ENCODE assay signal across 39 cellular contexts in the genomic region with DNA sequence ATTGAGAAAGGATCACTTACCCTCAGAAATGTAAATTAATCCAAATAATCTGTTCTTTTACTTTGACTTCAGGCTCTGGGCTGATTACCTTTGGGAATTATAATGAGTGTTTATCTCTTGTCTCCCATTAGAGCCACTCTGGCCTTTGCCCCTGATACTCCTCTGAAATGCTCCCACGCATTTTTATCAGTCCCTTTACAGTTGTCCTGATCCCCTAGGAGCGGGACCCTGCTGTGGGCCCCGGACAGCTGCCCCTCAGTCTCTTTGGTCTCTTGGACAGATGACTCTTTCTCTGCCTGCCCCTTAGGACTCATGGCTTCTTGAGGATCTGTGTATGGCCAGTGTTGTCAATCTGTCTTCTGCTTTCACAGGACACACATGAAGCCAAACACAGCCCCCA. TPM values are rescaled to one million over a fixed set of nuclear protein-coding genes. Genes with fewer than 3 reads are reported as not detected.
"Had no signal": no experiment of that assay in that cellular context is flagged by ENCODE, and none has a peak within 500 bp of the region (broad histone marks: within the 10 kb centered on the region; RNA-seq: fewer than 3 reads in every experiment).

No MANE protein-coding gene starts in this region.

- H3K36me3 Mint-ChIP-seq: activated CD4-positive, alpha-beta memory T cell treated with anti-CD3 and anti-CD28 coated beads for 36 hours; activated naive CD4-positive, alpha-beta T cell treated with anti-CD3 and anti-CD28 coated beads, Interleukin-2, amount 50 U/mL, for 72 hours; T-cell had no signal

- H3K9me3 ChIP-seq: adrenal gland, MG63 had no signal

- DNase-seq: activated B cell treated with CpG ODN at 0.5 μM for 24 hours; activated CD4-positive, alpha-beta memory T cell treated with anti-CD3 and anti-CD28 coated beads for 36 hours; activated CD4-positive, alpha-beta T cell treated with anti-CD3 and anti-CD28 coated beads for 4 hours; activated CD4-positive, alpha-beta T cell treated with anti-CD3 and anti-CD28 coated beads, Interleukin-2, amount 50 U/mL, for 1 hour; activated CD4-positive, CD25-positive, alpha-beta regulatory T cell treated with anti-CD3 and anti-CD28 coated beads, Interleukin-2, amount 50 U/mL, for 72 hours; activated CD8-positive, alpha-beta memory T cell treated with anti-CD3 and anti-CD28 coated beads, Interleukin-2, amount 50 U/mL, for 4 hours; activated gamma-delta T cell treated with Interleukin-2 at 50 U/mL for 16 hours; activated naive CD4-positive, alpha-beta T cell treated with anti-CD3 and anti-CD28 coated beads for 36 hours; activated T-cell treated with anti-CD3 and anti-CD28 coated beads for 4 hours; activated T-cell treated with anti-CD3 and anti-CD28 coated beads, Interleukin-2, amount 50 U/mL, for 4 hours; adrenal gland; central memory CD4-positive, alpha-beta T cell; Karpas-422; MG63; MV-4-11; NCI-H1092; NCI-H1417; NCI-H146; NCI-H187; NCI-H2029 treated with DMSO at 0.1 percent for 48 hours; NCI-H2107; NCI-H2171; NCI-H510A treated with DMSO at 0.1 percent for 48 hours; NCI-H526 treated with DMSO at 0.1 percent for 48 hours; NK-92 treated with Interleukin-12 subunit alpha and Interleukin-12 subunit beta, amount 100 ng/mL, for 24 hours; PC-9; SIG-M5; T-cell; T-helper 2 cell; T-helper 9 cell had no signal

- H3K4me2 ChIP-seq: PC-9 had no signal

- H3K27ac ChIP-seq: adrenal gland, PC-9, RWPE1, VCaP had no signal

- H3K4me1 Mint-ChIP-seq: activated B cell treated with CpG ODN at 0.5 μM for 24 hours, brain, T-cell had no signal

- H3K27ac Mint-ChIP-seq: activated B cell treated with CpG ODN at 0.5 μM for 24 hours; activated CD4-positive, alpha-beta memory T cell treated with anti-CD3 and anti-CD28 coated beads for 36 hours; activated naive CD4-positive, alpha-beta T cell treated with anti-CD3 and anti-CD28 coated beads for 36 hours; activated naive CD4-positive, alpha-beta T cell treated with anti-CD3 and anti-CD28 coated beads, Interleukin-2, amount 50 U/mL, for 72 hours; activated T-helper 1 cell treated with anti-CD3 and anti-CD28 coated beads, Interleukin-12 subunit alpha, Interleukin-12 subunit beta, Interleukin-2, Interleukin-4 antibody, amounts not matched to agents 30 ng/mL and 10 ng/mL and 1 ng/mL, durations not matched to agents 14 hours and 24 hours and 36 hours; brain; T-cell had no signal

- H3K36me3 ChIP-seq: adrenal gland, MG63 had no signal

- H3K9me3 Mint-ChIP-seq: activated B cell treated with CpG ODN at 0.5 μM for 24 hours; activated CD4-positive, alpha-beta memory T cell treated with anti-CD3 and anti-CD28 coated beads for 36 hours; activated naive CD4-positive, alpha-beta T cell treated with anti-CD3 and anti-CD28 coated beads for 36 hours; activated naive CD4-positive, alpha-beta T cell treated with anti-CD3 and anti-CD28 coated beads, Interleukin-2, amount 50 U/mL, for 72 hours; activated T-cell treated with anti-CD3 and anti-CD28 coated beads, Interleukin-2, amount 50 U/mL, for 4 hours; activated T-helper 1 cell treated with anti-CD3 and anti-CD28 coated beads, Interleukin-12 subunit alpha, Interleukin-12 subunit beta, Interleukin-2, Interleukin-4 antibody, amounts not matched to agents 30 ng/mL and 10 ng/mL and 1 ng/mL, durations not matched to agents 14 hours and 24 hours and 36 hours; brain; T-cell had no signal

- H3K4me3 ChIP-seq: adrenal gland, MG63, PC-9 had no signal

- H3K27me3 Mint-ChIP-seq: activated B cell treated with CpG ODN at 0.5 μM for 24 hours, brain had no signal

- ATAC-seq: activated naive CD4-positive, alpha-beta T cell treated with anti-CD3 and anti-CD28 coated beads, Interleukin-2, amount 50 U/mL, for 72 hours; activated T-cell treated with anti-CD3 and anti-CD28 coated beads, Interleukin-2, amount 50 U/mL, for 4 hours; Right ventricle myocardium inferior; SK-N-SH treated with all-trans-retinoic acid at 6 μM for 48 hours; T-cell had no signal

- H3K4me3 Mint-ChIP-seq: activated B cell treated with CpG ODN at 0.5 μM for 24 hours; activated CD4-positive, alpha-beta memory T cell treated with anti-CD3 and anti-CD28 coated beads for 36 hours; activated naive CD4-positive, alpha-beta T cell treated with anti-CD3 and anti-CD28 coated beads for 36 hours; activated T-cell treated with anti-CD3 and anti-CD28 coated beads, Interleukin-2, amount 50 U/mL, for 4 hours; activated T-helper 1 cell treated with anti-CD3 and anti-CD28 coated beads, Interleukin-12 subunit alpha, Interleukin-12 subunit beta, Interleukin-2, Interleukin-4 antibody, amounts not matched to agents 30 ng/mL and 10 ng/mL and 1 ng/mL, durations not matched to agents 14 hours and 24 hours and 36 hours; brain; T-cell had no signal

- H3K27me3 ChIP-seq: adrenal gland, MG63 had no signal

- H3K4me1 ChIP-seq: adrenal gland had no signal

- H2AFZ ChIP-seq: PC-9 had no signal

RNA-seq across cellular contexts. Expression of a gene that starts 1.0 kb away (rescaled TPM):
- total RNA-seq: activated B cell treated with CpG ODN at 0.5 μM for 24 hours; activated CD4-positive, alpha-beta memory T cell treated with anti-CD3 and anti-CD28 coated beads for 36 hours; activated naive CD4-positive, alpha-beta T cell treated with anti-CD3 and anti-CD28 coated beads for 36 hours; activated naive CD4-positive, alpha-beta T cell treated with anti-CD3 and anti-CD28 coated beads, Interleukin-2, amount 50 U/mL, for 72 hours; activated T-cell treated with anti-CD3 and anti-CD28 coated beads, Interleukin-2, amount 50 U/mL, for 4 hours; activated T-helper 1 cell treated with anti-CD3 and anti-CD28 coated beads, Interleukin-12 subunit alpha, Interleukin-12 subunit beta, Interleukin-2, Interleukin-4 antibody, amounts not matched to agents 30 ng/mL and 10 ng/mL and 1 ng/mL, durations not matched to agents 14 hours and 24 hours and 36 hours; adrenal gland; cerebellum; PC-9; Right ventricle myocardium inferior; SK-MEL-5; T-cell had no signal

RNA-seq across cellular contexts. Expression of a gene that starts 20.8 kb away (rescaled TPM):
- total RNA-seq: activated B cell treated with CpG ODN at 0.5 μM for 24 hours; activated CD4-positive, alpha-beta memory T cell treated with anti-CD3 and anti-CD28 coated beads for 36 hours; activated naive CD4-positive, alpha-beta T cell treated with anti-CD3 and anti-CD28 coated beads for 36 hours; activated naive CD4-positive, alpha-beta T cell treated with anti-CD3 and anti-CD28 coated beads, Interleukin-2, amount 50 U/mL, for 72 hours; activated T-cell treated with anti-CD3 and anti-CD28 coated beads, Interleukin-2, amount 50 U/mL, for 4 hours; activated T-helper 1 cell treated with anti-CD3 and anti-CD28 coated beads, Interleukin-12 subunit alpha, Interleukin-12 subunit beta, Interleukin-2, Interleukin-4 antibody, amounts not matched to agents 30 ng/mL and 10 ng/mL and 1 ng/mL, durations not matched to agents 14 hours and 24 hours and 36 hours; adrenal gland; cerebellum; PC-9; Right ventricle myocardium inferior; SK-MEL-5; T-cell had no signal
